ENCODE assay signal across 9 cellular contexts in genomic region chr5:173016069-173016455, GRCh38. TPM values are rescaled to one million over a fixed set of nuclear protein-coding genes. Genes with fewer than 3 reads are reported as not detected.
A peak's percentile ranks its signal among the peaks of the same experiment; 100 is the strongest.
DNase-seq lines count a peak whose midpoint lies in the region; ATAC-seq and TF ChIP-seq lines count a peak whose summit lies in the region.
"Had no signal": no experiment of that assay in that cellular context is flagged by ENCODE, and none has a peak within 500 bp of the region (broad histone marks: within the 10 kb centered on the region; RNA-seq: fewer than 3 reads in every experiment).

No MANE protein-coding gene starts in this region.

- no peak for TF ChIP-seq RAD21 in SK-N-SH (IDR thresholded peaks at IDR 0.05; ENCODE audit: low read length)

- no peaks in the 10 kb centered on the region for H3K9me3 ChIP-seq in SK-N-SH
- no peaks in the 10 kb centered on the region for H3K9me3 ChIP-seq in right lobe of liver
- H3K9me3 ChIP-seq in stomach smooth muscle (ENCODE audit: control insufficient read depth in 2 of 2, low read length in 2 of 2): no peaks in the 10 kb centered on the region

- H3K4me2 ChIP-seq in SK-N-SH: peak overlapping the region; percentile 9; the same call in 1 of the 2 replicates

- H3K36me3 ChIP-seq in SK-N-SH (replicated peaks in 1 of 2; ENCODE audit: control insufficient read depth in 1 of 2, insufficient read depth in 2 of 2, low read length in 1 of 2): peaks cover 0 to 20% of the 10 kb centered on the region in 2 experiments
- H3K36me3 ChIP-seq in right lobe of liver: peaks cover 0 to 9% (median 2%) of the 10 kb centered on the region in 4 donors
- no peaks in the 10 kb centered on the region for H3K36me3 ChIP-seq in stomach smooth muscle (ENCODE audit: control insufficient read depth in 2 of 2, insufficient read depth in 2 of 2, low read length in 2 of 2)

- CTCF ChIA-PET in SK-N-SH (lab: Yijun Ruan, JAX): interaction anchor here (1.2 kb wide), 1 partner anchor 13 kb away, joined by 3 read pairs; no protein-coding TSS in a partner anchor

- TF ChIP-seq CTCF in SK-N-SH (IDR thresholded peaks at IDR 0.05): no peak
- no peak for TF ChIP-seq CTCF in right lobe of liver (IDR thresholded peaks at IDR 0.05)

- no peaks in the 10 kb centered on the region for H3K27me3 ChIP-seq in SK-N-SH (ENCODE audit: insufficient read depth)
- H3K27me3 ChIP-seq in right lobe of liver: no peaks in the 10 kb centered on the region
- no peaks in the 10 kb centered on the region for H3K27me3 ChIP-seq in stomach smooth muscle (ENCODE audit: control insufficient read depth in 1 of 2, insufficient read depth in 2 of 2, low read length in 2 of 2)

- POLR2A ChIA-PET in SK-N-SH (lab: Yijun Ruan, JAX): no interaction called here

- peaks cover 51% of the 10 kb centered on the region for H4K20me1 ChIP-seq in SK-N-SH (ENCODE audit: insufficient read depth)

- peaks cover 90% of the 10 kb centered on the region for H3K79me2 ChIP-seq in SK-N-SH (ENCODE audit: insufficient read depth)

- TF ChIP-seq EP300 in SK-N-SH (IDR thresholded peaks at IDR 0.05; ENCODE audit: borderline replicate concordance in 1 of 2, low read depth in 1 of 2, low read length in 1 of 2): no peak

- TF ChIP-seq POLR2A in right lobe of liver (IDR thresholded peaks at IDR 0.05): no peak

- no peak overlapping the region for H2AFZ ChIP-seq in SK-N-SH (ENCODE audit: low read depth)

- peak overlapping the region in 1 of 2 experiments; percentile 41; a peak in 2 of 4 replicates for H3K27ac ChIP-seq in SK-N-SH (ENCODE audit: low read depth in 2 of 2, low read length in 1 of 2)
- H3K27ac ChIP-seq in angular gyrus (ENCODE audit: low read depth, low read length): peak overlapping the region; percentile 89
- H3K27ac ChIP-seq in right lobe of liver: peak overlapping the region; percentile 36 to 77 (median 75)
- H3K27ac ChIP-seq in stomach smooth muscle (ENCODE audit: low read length): peak overlapping the region; percentile 76

- ATAC-seq in SK-N-SH treated with all-trans-retinoic acid at 6 μM for 48 hours: no peak; the same call in 2 of the 3 replicates
- ATAC-seq in right lobe of liver: peak in 2 of 4 donors; percentile 3 to 4
- no peak for ATAC-seq in GM21423 (IDR thresholded peaks at IDR 0.05; ENCODE audit: unreplicated experiment)
- no peak for ATAC-seq in GM21619 (IDR thresholded peaks at IDR 0.05; ENCODE audit: unreplicated experiment)
- ATAC-seq in HG03039 (IDR thresholded peaks at IDR 0.05; ENCODE audit: unreplicated experiment): no peak

- H3K4me3 ChIP-seq in SK-N-SH (ENCODE audit: low read depth in 2 of 2, low read length in 1 of 2): no peak overlapping the region
- H3K4me3 ChIP-seq in right lobe of liver: no peak overlapping the region
- H3K4me3 ChIP-seq in stomach smooth muscle (ENCODE audit: low read length in 2 of 2): peak overlapping the region; percentile 15 to 48

- H3K4me1 ChIP-seq in SK-N-SH (ENCODE audit: control insufficient read depth in 1 of 2, insufficient read depth in 2 of 2, low read depth in 1 of 2, low read length in 1 of 2): peaks cover 2 to 6% of the 10 kb centered on the region in 2 experiments; a peak in 2 of 4 replicates
- H3K4me1 ChIP-seq in right lobe of liver: peaks cover 2 to 55% (median 5%) of the 10 kb centered on the region in 4 donors
- peaks cover 13% of the 10 kb centered on the region for H3K4me1 ChIP-seq in stomach smooth muscle (ENCODE audit: control insufficient read depth, insufficient read depth, low read length)

- H3K9me2 ChIP-seq in SK-N-SH: no peaks in the 10 kb centered on the region

- DNase-seq in SK-N-SH (no peak), right lobe of liver (peak in 1 of 3 donors; percentile 36)
- DNase-seq: NCI-H2171 had no signal

- H3F3A ChIP-seq in SK-N-SH (replicated peaks; ENCODE audit: insufficient read depth): no peaks in the 10 kb centered on the region

- intact Hi-C loops in right lobe of liver (cut with DNase I): no loop called here

- WGBS in SK-N-SH (ENCODE audit: low lambda C conversion rate): 100% methylated on average over 5 of the region's 6 CpGs
- 76% methylated on average over 3 of the region's 6 CpGs for WGBS in right lobe of liver (ENCODE audit: insufficient coverage, low coverage, low lambda C conversion rate, missing lambda C conversion rate)

- H3K9ac ChIP-seq in SK-N-SH (no peak overlapping the region), stomach smooth muscle (ENCODE audit: low read length in 2 of 2) (peak overlapping the region; percentile 46 to 60)

TF ChIP-seq in SK-N-SH, 30 proteins besides CTCF, POLR2A, EP300 and RAD21 (continues in another document):
- TF ChIP-seq SIN3A (IDR thresholded peaks at IDR 0.05; ENCODE audit: borderline replicate concordance, low read depth, low read length) (no peak), SMC3 (IDR thresholded peaks at IDR 0.05; ENCODE audit: low read depth, low read length) (no peak), EZH2phosphoT487 (IDR thresholded peaks at IDR 0.05; ENCODE audit: borderline replicate concordance, low read depth) (no peak), RCOR1 (IDR thresholded peaks at IDR 0.05; ENCODE audit: low read length) (no peak), GATA2 (CRISPR knock-in tag; IDR thresholded peaks at IDR 0.05) (no peak), IRF3 (IDR thresholded peaks at IDR 0.05; ENCODE audit: low read depth, low read length) (no peak), RFX5 (IDR thresholded peaks at IDR 0.05; ENCODE audit: low read length) (no peak), FOXM1 (IDR thresholded peaks at IDR 0.05; ENCODE audit: low read depth) (no peak), FOSL2 (IDR thresholded peaks at IDR 0.05; ENCODE audit: borderline replicate concordance, low read depth) (no peak), CHD2 (IDR thresholded peaks at IDR 0.05; ENCODE audit: low read length, partially characterized antibody) (no peak), MEF2A (IDR thresholded peaks at IDR 0.05; ENCODE audit: borderline replicate concordance, low read depth) (no peak), JUND (IDR thresholded peaks at IDR 0.05) (no peak), TCF12 (IDR thresholded peaks at IDR 0.05) (no peak), TEAD4 (IDR thresholded peaks at IDR 0.05; ENCODE audit: borderline replicate concordance, insufficient read depth) (no peak), NRF1 (IDR thresholded peaks at IDR 0.05; ENCODE audit: low read depth, low read length) (no peak), RXRA (IDR thresholded peaks at IDR 0.05; ENCODE audit: borderline replicate concordance, low read depth) (no peak)

TF ChIP-seq in SK-N-SH treated with all-trans-retinoic acid at 6 μM for 48 hours, 23 proteins besides CTCF, POLR2A, EP300 and RAD21:
- TF ChIP-seq ZNF70 (CRISPR knock-in tag; IDR thresholded peaks at IDR 0.05) (no peak), ARNTL (CRISPR knock-in tag; IDR thresholded peaks at IDR 0.05; ENCODE audit: borderline replicate concordance, low read depth) (no peak), ISL1 (CRISPR knock-in tag; IDR thresholded peaks at IDR 0.05) (no peak), RARB (CRISPR knock-in tag; IDR thresholded peaks at IDR 0.05) (no peak), CREB5 (CRISPR knock-in tag; IDR thresholded peaks at IDR 0.05; ENCODE audit: low read depth) (no peak), ZC3H10 (CRISPR knock-in tag; IDR thresholded peaks at IDR 0.05) (no peak), SNAI2 (CRISPR knock-in tag; IDR thresholded peaks at IDR 0.05) (no peak), CSRNP3 (CRISPR knock-in tag; IDR thresholded peaks at IDR 0.05) (no peak), TOX (CRISPR knock-in tag; IDR thresholded peaks at IDR 0.05; ENCODE audit: borderline replicate concordance) (no peak)

RNA-seq across cellular contexts. Expression of gene ATP6V0E1, which starts 32.5 kb away (rescaled TPM):
- 215 and 243 TPM in 2 replicates for polyA plus RNA-seq in SK-N-SH (2012; rRNA removed)
- 278 and 338 TPM in 2 replicates for polyA plus RNA-seq in SK-N-SH (2012; cell fraction: cytosol; rRNA removed)
- polyA plus RNA-seq in SK-N-SH (2012; cell fraction: nucleus; rRNA removed): 73.7 and 85.6 TPM in 2 replicates
- 100 to 1,000 TPM in 5 of 6 experiments, 10 to 100 TPM in 1; 83.1 to 202 (median 116) TPM for total RNA-seq in right lobe of liver

RNA-seq across cellular contexts. Expression of gene CREBRF, which starts 40.1 kb away (rescaled TPM):
- polyA plus RNA-seq in SK-N-SH (2012; rRNA removed): 2.4 and 3.2 TPM in 2 replicates
- 2.5 and 2.9 TPM in 2 replicates for polyA plus RNA-seq in SK-N-SH (2012; cell fraction: cytosol; rRNA removed)
- polyA plus RNA-seq in SK-N-SH (2012; cell fraction: nucleus; rRNA removed): 6.5 and 10.1 TPM in 2 replicates
- 10 to 100 TPM in 4 of 6 experiments, 1 to 10 TPM in 2; 6.5 to 15.7 (median 12.6) TPM for total RNA-seq in right lobe of liver

RNA-seq across cellular contexts. Expression of gene RPL26L1, which starts 56.8 kb away (rescaled TPM):
- polyA plus RNA-seq in SK-N-SH (2012; rRNA removed): 193 and 212 TPM in 2 replicates
- 199 and 206 TPM in 2 replicates for polyA plus RNA-seq in SK-N-SH (2012; cell fraction: cytosol; rRNA removed)
- polyA plus RNA-seq in SK-N-SH (2012; cell fraction: nucleus; rRNA removed): 86.4 and 89.6 TPM in 2 replicates
- 10 to 100 TPM; 14.2 to 33.4 (median 19.2) TPM for total RNA-seq in right lobe of liver

Comparison
In these comparisons a context has a peak if more than half of its experiments do, and no peak if none do; other contexts are left out.
1. H3K4me3 ChIP-seq: peak in stomach smooth muscle (2 of 2); none in SK-N-SH (0 of 2) and right lobe of liver (0 of 3).